Comparison of ENCODE assay signal across 10 cellular contexts in the genomic region with DNA sequence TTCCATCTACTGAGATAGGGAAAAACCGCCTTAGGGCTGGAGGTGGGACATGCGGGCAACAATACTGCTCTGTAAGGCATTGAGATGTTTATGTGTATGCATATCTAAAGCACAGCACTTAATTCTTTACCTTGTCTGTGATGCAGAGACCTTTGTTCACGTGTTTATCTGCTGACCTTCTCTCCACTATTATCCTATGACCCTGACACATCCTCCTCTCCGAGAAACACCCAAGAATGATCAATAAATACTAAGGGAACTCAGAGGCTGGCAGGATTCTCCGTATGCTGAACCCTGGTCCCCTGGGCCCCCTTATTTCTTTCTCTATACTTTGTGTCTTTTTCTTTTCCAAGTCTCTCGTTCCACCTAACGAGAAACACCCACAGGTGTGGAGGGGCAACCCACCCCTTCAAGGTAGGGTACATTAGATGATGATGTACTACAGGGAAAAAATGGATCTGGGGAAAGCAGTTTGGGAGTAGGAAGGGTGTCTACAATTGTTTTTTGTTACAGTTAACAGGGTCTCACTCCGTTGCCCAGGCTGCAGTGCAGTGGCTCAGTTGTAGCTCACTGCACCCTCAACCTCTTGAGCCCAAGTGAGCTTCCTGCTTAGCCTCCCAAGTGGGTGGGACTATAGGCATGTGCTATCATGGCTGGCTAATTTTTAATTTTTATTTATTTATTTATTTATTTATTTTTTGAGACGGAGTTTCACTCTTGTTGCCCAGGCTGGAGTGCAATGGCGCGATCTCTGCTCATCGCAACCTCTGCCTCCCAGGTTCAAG. TPM values are rescaled to one million over a fixed set of nuclear protein-coding genes. Genes with fewer than 3 reads are reported as not detected.
DNase-seq lines count a peak whose midpoint lies in the region; FAIRE-seq and TF ChIP-seq lines count a peak whose summit lies in the region.
"Not testable (repeated sequence)": the region's sequence is repeated elsewhere in the genome, so short reads cannot be mapped to it uniquely, and the experiment has no call there.
"Had no signal": no experiment of that assay in that cellular context is flagged by ENCODE, and none has a peak within 500 bp of the region (broad histone marks: within the 10 kb centered on the region; RNA-seq: fewer than 3 reads in every experiment).

No MANE protein-coding gene starts in this region.

- H2BK12ac ChIP-seq in H9 (ENCODE audit: insufficient read length, low read depth, low read length) (peak overlapping the region; percentile 80), trophoblast cell (ENCODE audit: low read length) (peak overlapping the region; percentile 2)

- not testable (repeated sequence) for DNase-seq in H9; NT2/D1 (ENCODE audit: low read depth, low spot score); astrocyte (ENCODE audit: low read depth); glutamatergic neuron; trophoblast cell
- DNase-seq in mesenteric fat pad (ENCODE audit: low spot score): peak; percentile 11

- not testable (repeated sequence) for H2AK5ac ChIP-seq in H9 (ENCODE audit: insufficient read length, low read length); trophoblast cell (ENCODE audit: low read length)

- not testable (repeated sequence) for H4K91ac ChIP-seq in H9 (ENCODE audit: insufficient read length, low read depth, low read length)
- H4K91ac ChIP-seq in trophoblast cell (ENCODE audit: low read depth, low read length): peak overlapping the region; percentile 68

- not testable (repeated sequence) for H3K23me2 ChIP-seq in H9 (ENCODE audit: insufficient read length, low read depth, low read length, poor library complexity, severe bottlenecking)

- not testable (repeated sequence) for TF ChIP-seq CTCF in H9 (conservative IDR thresholded peaks at IDR 0.05); astrocyte (IDR thresholded peaks at IDR 0.05; ENCODE audit: insufficient read depth, low read depth, low read length); glutamatergic neuron (IDR thresholded peaks at IDR 0.05; ENCODE audit: partially characterized antibody, unreplicated experiment)

- WGBS in H9 (ENCODE audit: extremely low coverage, insufficient read length, low lambda C conversion rate): no CpG with 5 or more reads among the region's 12 CpGs
- WGBS in trophoblast cell (ENCODE audit: extremely low coverage, insufficient coverage, insufficient read length): no CpG with 5 or more reads among the region's 12 CpGs

- H3K9ac ChIP-seq in H9 (ENCODE audit: extremely low read depth, insufficient read length, low read length); astrocyte (ENCODE audit: low read length); trophoblast cell (ENCODE audit: low read length): not testable (repeated sequence)
- H3K9ac ChIP-seq in NT2/D1 (ENCODE audit: insufficient read length, low read depth): peak overlapping the region; percentile 46
- H3K9ac ChIP-seq in iPS-20b (ENCODE audit: low read depth, low read length): peak overlapping the region; percentile 83

- H3K4me3 ChIP-seq in NT2/D1 (ENCODE audit: insufficient read length, low read depth); astrocyte (ENCODE audit: insufficient read depth, low read depth, low read length); trophoblast cell (ENCODE audit: low read depth, low read length): not testable (repeated sequence)
- peak overlapping the region; percentile 54 for H3K4me3 ChIP-seq in iPS-20b (ENCODE audit: low read length)

- not testable (repeated sequence) for H4K20me1 ChIP-seq in H9 (ENCODE audit: control insufficient read depth, insufficient read depth, insufficient read length); astrocyte (ENCODE audit: insufficient read depth, low read length)

- H3K23ac ChIP-seq in H9 (ENCODE audit: insufficient read length, low read depth, low read length); trophoblast cell (ENCODE audit: low read length): not testable (repeated sequence)

- H3K27ac Mint-ChIP-seq in H9: peak overlapping the region; percentile 75 to 96 (median 91)
- peak overlapping the region; percentile 78 for H3K27ac Mint-ChIP-seq in astrocyte (ENCODE audit: unreplicated experiment)
- H3K27ac Mint-ChIP-seq in glutamatergic neuron (ENCODE audit: unreplicated experiment): peak overlapping the region; percentile 63

- not testable (repeated sequence) for H3K36me3 ChIP-seq in NT2/D1 (ENCODE audit: insufficient read depth, insufficient read length, low read length); astrocyte (ENCODE audit: insufficient read depth, low read length); iPS-20b (ENCODE audit: insufficient read depth, low read depth, low read length); trophoblast cell (ENCODE audit: control insufficient read depth in 1 of 2, insufficient read depth in 2 of 2, low read length in 2 of 2)

- not testable (repeated sequence) for H2BK120ac ChIP-seq in H9 (ENCODE audit: low read depth, low read length, poor library complexity, severe bottlenecking)
- peak overlapping the region; percentile 7 for H2BK120ac ChIP-seq in trophoblast cell (ENCODE audit: insufficient read depth, low read length, poor library complexity)

- not testable (repeated sequence) for H4K5ac ChIP-seq in H9 (ENCODE audit: insufficient read length, low read depth, low read length)

- H3K4me2 ChIP-seq in H9 (ENCODE audit: insufficient read depth, insufficient read length, low read length): peak overlapping the region; percentile 42
- not testable (repeated sequence) for H3K4me2 ChIP-seq in astrocyte (ENCODE audit: low read length); trophoblast cell (ENCODE audit: low read length)

- H4K12ac ChIP-seq in trophoblast cell (ENCODE audit: low read depth, low read length): not testable (repeated sequence)

- H3K4me1 ChIP-seq in H9 (ENCODE audit: insufficient read depth, low read length); astrocyte (ENCODE audit: insufficient read depth, low read length); trophoblast cell (ENCODE audit: control insufficient read depth in 1 of 2, insufficient read depth in 2 of 2, low read length in 2 of 2): not testable (repeated sequence)
- H3K4me1 ChIP-seq in NT2/D1 (ENCODE audit: insufficient read depth, insufficient read length) (peaks cover 16% of the 10 kb centered on the region), iPS-20b (ENCODE audit: insufficient read depth, low read length) (peaks cover 15% of the 10 kb centered on the region)

- H3K4me1 Mint-ChIP-seq in H9 (peaks cover 36 to 55% of the 10 kb centered on the region in 2 experiments), glutamatergic neuron (ENCODE audit: low read depth, unreplicated experiment) (peaks cover 20% of the 10 kb centered on the region)
- H3K4me1 Mint-ChIP-seq in astrocyte (ENCODE audit: low read depth, unreplicated experiment): not testable (repeated sequence)

- H3K27me3 Mint-ChIP-seq in H9 (ENCODE audit: low read depth); astrocyte (ENCODE audit: low read depth, unreplicated experiment); glutamatergic neuron (ENCODE audit: unreplicated experiment): not testable (repeated sequence)

- H3K79me2 ChIP-seq in H9 (ENCODE audit: insufficient read depth, low read length); astrocyte (ENCODE audit: insufficient read depth, low read length); trophoblast cell (ENCODE audit: control insufficient read depth, insufficient read depth, low read length, poor library complexity): not testable (repeated sequence)

- peak overlapping the region; percentile 80 for H2BK5ac ChIP-seq in H9 (ENCODE audit: insufficient read length, low read length)
- not testable (repeated sequence) for H2BK5ac ChIP-seq in trophoblast cell (ENCODE audit: low read depth, low read length, poor library complexity)

- peaks cover 7 to 31% (median 16%) of the 10 kb centered on the region in 3 experiments for H3K36me3 Mint-ChIP-seq in H9 (ENCODE audit: insufficient read depth in 1 of 3, low read depth in 3 of 3)
- not testable (repeated sequence) for H3K36me3 Mint-ChIP-seq in astrocyte (ENCODE audit: low read depth, unreplicated experiment); glutamatergic neuron (ENCODE audit: unreplicated experiment)

- peak overlapping the region; percentile 74 for H3K18ac ChIP-seq in H9 (ENCODE audit: insufficient read length, low read depth, low read length)
- not testable (repeated sequence) for H3K18ac ChIP-seq in trophoblast cell (ENCODE audit: low read length)

- H2BK15ac ChIP-seq in H9 (ENCODE audit: low read depth, low read length): not testable (repeated sequence)

- not testable (repeated sequence) for FAIRE-seq in astrocyte (lab: Jason Lieb, UNC)

- not testable (repeated sequence) for H3K9me3 ChIP-seq in H9 (ENCODE audit: control insufficient read depth, low read depth, low read length); astrocyte (ENCODE audit: insufficient read depth, low read depth, low read length); iPS-20b (ENCODE audit: insufficient read depth, low read depth, low read length); trophoblast cell (ENCODE audit: insufficient read depth, low read depth, low read length)
- peaks cover 19% of the 10 kb centered on the region for H3K9me3 ChIP-seq in NT2/D1 (ENCODE audit: insufficient read depth, low read length)

- H3T11ph ChIP-seq in H9 (ENCODE audit: low read length): not testable (repeated sequence)

- H3K14ac ChIP-seq in H9 (ENCODE audit: insufficient read depth, low read length); trophoblast cell (ENCODE audit: low read length): not testable (repeated sequence)

- H2AFZ ChIP-seq in H9 (ENCODE audit: low read length); astrocyte (ENCODE audit: low read depth, low read length); trophoblast cell (ENCODE audit: insufficient read depth, low read length, poor library complexity): not testable (repeated sequence)

- H3K27ac ChIP-seq in H9 (ENCODE audit: insufficient read length, low read depth, low read length): peak overlapping the region; percentile 96
- not testable (repeated sequence) for H3K27ac ChIP-seq in astrocyte (ENCODE audit: low read depth, low read length); trophoblast cell (ENCODE audit: low read depth, low read length)
- peak overlapping the region; percentile 91 for H3K27ac ChIP-seq in iPS-20b (ENCODE audit: low read length)

- not testable (repeated sequence) for H2BK20ac ChIP-seq in H9 (ENCODE audit: low read depth, low read length, poor library complexity, severe bottlenecking)

- H3K27me3 ChIP-seq in H9 (ENCODE audit: insufficient read depth, low read length); NT2/D1 (ENCODE audit: insufficient read depth, insufficient read length); astrocyte (ENCODE audit: insufficient read depth, low read length); iPS-20b (ENCODE audit: insufficient read depth, low read length); trophoblast cell (ENCODE audit: insufficient read depth, low read length): not testable (repeated sequence)

- not testable (repeated sequence) for H3K79me1 ChIP-seq in H9 (ENCODE audit: insufficient read depth, low read depth, low read length, poor library complexity, severe bottlenecking); trophoblast cell (ENCODE audit: low read length)

- not testable (repeated sequence) for H4K8ac ChIP-seq in H9 (replicated peaks; ENCODE audit: insufficient read length, low read depth, low read length)
- peak overlapping the region; percentile 60 for H4K8ac ChIP-seq in trophoblast cell (ENCODE audit: low read depth, low read length)

- H3K4me3 Mint-ChIP-seq in H9 (peak overlapping the region; percentile 10 to 22), glutamatergic neuron (ENCODE audit: unreplicated experiment) (peak overlapping the region; percentile 37)
- H3K4me3 Mint-ChIP-seq in astrocyte (ENCODE audit: unreplicated experiment): not testable (repeated sequence)

- not testable (repeated sequence) for H3K56ac ChIP-seq in H9 (ENCODE audit: insufficient read length, low read depth, low read length)

- H3K9me3 Mint-ChIP-seq in H9; astrocyte (ENCODE audit: unreplicated experiment); glutamatergic neuron (ENCODE audit: unreplicated experiment): not testable (repeated sequence)

- not testable (repeated sequence) for H3K4ac ChIP-seq in H9 (ENCODE audit: low read depth, low read length); trophoblast cell (ENCODE audit: low read depth, low read length)

RNA-seq across cellular contexts. Expression of gene SLC25A44, which starts 11.7 kb away (rescaled TPM):
- total RNA-seq in H9 (2021) (40.2 and 47.4 TPM in 2 replicates), astrocyte (21.3 and 21.7 TPM in 2 replicates), glutamatergic neuron (ENCODE audit: unreplicated experiment) (66.0 TPM), mesenteric fat pad (34.3 TPM)
- 15.7 and 16.0 TPM in 2 replicates for polyA plus RNA-seq in trophoblast cell (2013)

RNA-seq across cellular contexts. Expression of gene SEMA4A, which starts 28.8 kb away (rescaled TPM):
- total RNA-seq in H9 (2021) (11.1 and 11.8 TPM in 2 replicates), astrocyte (0.66 and 1.1 TPM in 2 replicates), glutamatergic neuron (ENCODE audit: unreplicated experiment) (4.0 TPM), mesenteric fat pad (31.9 TPM)
- polyA plus RNA-seq in trophoblast cell (2013): 0.47 and 0.83 TPM in 2 replicates

RNA-seq across cellular contexts. Expression of gene PMF1, which starts 30.6 kb away (rescaled TPM):
- total RNA-seq in H9 (2021) (136 and 143 TPM in 2 replicates), astrocyte (28.9 and 29.9 TPM in 2 replicates), glutamatergic neuron (ENCODE audit: unreplicated experiment) (31.6 TPM), mesenteric fat pad (46.4 TPM)
- 63.3 and 68.8 TPM in 2 replicates for polyA plus RNA-seq in trophoblast cell (2013)

RNA-seq across cellular contexts. Expression of gene BGLAP, which starts 59.8 kb away (rescaled TPM):
- total RNA-seq in H9 (2021): 2.4 and 3.0 TPM in 2 replicates
- 0.66 TPM in 1 of 2 replicates, not detected in the other for total RNA-seq in astrocyte
- total RNA-seq in glutamatergic neuron (ENCODE audit: unreplicated experiment): not detected
- total RNA-seq in mesenteric fat pad: not detected
- 0.22 and 0.36 TPM in 2 replicates for polyA plus RNA-seq in trophoblast cell (2013)
- total RNA-seq: SJSA1 had no signal
- polyA plus RNA-seq: CD14-positive monocyte; CD8-positive, alpha-beta memory T cell had no signal
